1 cellular context compared by ENCODE assay signal in the genomic region with DNA sequence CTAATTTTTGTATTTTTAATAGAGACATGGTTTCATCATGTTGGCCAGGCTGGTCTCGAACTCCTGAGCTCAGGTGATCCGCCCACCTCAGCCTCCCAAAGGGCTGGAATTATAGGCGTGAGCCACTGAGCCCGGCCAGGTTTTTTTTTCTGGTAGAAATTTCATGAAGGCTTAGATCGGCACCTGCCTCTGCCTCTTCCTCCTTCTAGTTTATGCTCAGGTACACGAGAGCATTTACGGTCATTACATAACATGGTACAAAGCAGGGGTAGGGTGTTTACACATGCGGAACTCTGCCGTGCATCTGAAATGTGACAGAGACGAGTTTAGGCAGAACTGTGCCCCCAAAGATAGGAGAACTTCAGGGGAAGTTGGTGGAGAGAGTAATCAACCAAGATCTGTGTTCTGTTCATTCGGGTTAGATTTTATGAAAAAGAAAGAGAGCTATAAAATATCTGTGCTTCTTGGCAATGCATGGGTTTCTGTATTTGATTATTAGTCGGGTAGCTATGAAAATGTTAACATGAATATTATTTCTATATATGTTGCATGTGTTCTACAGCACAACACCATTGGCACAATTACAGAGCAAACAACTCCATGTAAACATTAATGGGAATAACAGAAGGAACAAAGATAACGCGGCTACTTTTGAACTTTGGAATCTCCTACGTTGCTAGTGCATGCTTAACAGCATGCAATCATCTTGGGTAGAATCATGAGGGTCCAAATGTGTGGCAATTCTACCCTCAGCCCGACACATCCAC.
TF ChIP-seq lines count a peak whose summit lies in the region.

No MANE protein-coding gene starts in this region.

TF ChIP-seq in HepG2, 621 proteins besides CTCF, POLR2A, EP300 and RAD21 (continued from another document and continues in another):
- TF ChIP-seq ZBTB10 (CRISPR knock-in tag; IDR thresholded peaks at IDR 0.05; ENCODE audit: borderline replicate concordance) (no peak), ZBTB46 (CRISPR knock-in tag; IDR thresholded peaks at IDR 0.05; ENCODE audit: borderline replicate concordance) (no peak), ZNF761 (CRISPR knock-in tag; conservative IDR thresholded peaks at IDR 0.05) (no peak), U2AF1 (optimal IDR thresholded peaks at IDR 0.05; ENCODE audit: low read depth, low read length) (no peak), ZNF598 (CRISPR knock-in tag; IDR thresholded peaks at IDR 0.05; ENCODE audit: borderline replicate concordance) (no peak), ELF3 (CRISPR knock-in tag; IDR thresholded peaks at IDR 0.05) (0 out of 2 replicates have a peak, but pooled peaks have one; percentile 11), ZBTB3 (CRISPR knock-in tag; IDR thresholded peaks at IDR 0.05; ENCODE audit: borderline replicate concordance, low read depth) (no peak), STAT6 (CRISPR knock-in tag; IDR thresholded peaks at IDR 0.05; ENCODE audit: borderline replicate concordance) (0 out of 2 replicates have a peak, but pooled peaks have one; percentile 10), PRDM15 (CRISPR knock-in tag; IDR thresholded peaks at IDR 0.05) (no peak), ERF (CRISPR knock-in tag; IDR thresholded peaks at IDR 0.05) (0 out of 2 replicates have a peak, but pooled peaks have one; percentile 24), GATAD2A (CRISPR knock-in tag; IDR thresholded peaks at IDR 0.05) (peak; percentile 57; the same call in 1 of the 2 replicates), NFYC (CRISPR knock-in tag; IDR thresholded peaks at IDR 0.05) (no peak), RFX5 (IDR thresholded peaks at IDR 0.05; ENCODE audit: low read depth, low read length) (no peak), KLF9 (CRISPR knock-in tag; IDR thresholded peaks at IDR 0.05; ENCODE audit: low read depth) (peak; percentile 41; the same call in 1 of the 2 replicates), KMT2A (CRISPR knock-in tag; IDR thresholded peaks at IDR 0.05) (no peak), ZNF614 (CRISPR knock-in tag; IDR thresholded peaks at IDR 0.05; ENCODE audit: borderline replicate concordance) (peak; percentile 89), ZMYM2 (CRISPR knock-in tag; IDR thresholded peaks at IDR 0.05) (no peak), AHDC1 (CRISPR knock-in tag; IDR thresholded peaks at IDR 0.05; ENCODE audit: borderline replicate concordance) (peak; percentile 74; the same call in 1 of the 2 replicates), ZNF615 (CRISPR knock-in tag; IDR thresholded peaks at IDR 0.05; ENCODE audit: borderline replicate concordance) (no peak), ZNF430 (CRISPR knock-in tag; IDR thresholded peaks at IDR 0.05) (no peak), MBD4 (IDR thresholded peaks at IDR 0.05; ENCODE audit: borderline replicate concordance, low read length) (no peak), HNF4G (IDR thresholded peaks at IDR 0.05; ENCODE audit: borderline replicate concordance, low read depth, low read length) (no peak), HNF4G (CRISPR knock-in tag; IDR thresholded peaks at IDR 0.05; ENCODE audit: borderline replicate concordance, low read depth) (no peak), ZNF790 (CRISPR knock-in tag; IDR thresholded peaks at IDR 0.05; ENCODE audit: borderline replicate concordance) (no peak), JUN (CRISPR knock-in tag; IDR thresholded peaks at IDR 0.05) (no peak), EEA1 (CRISPR knock-in tag; IDR thresholded peaks at IDR 0.05; ENCODE audit: borderline replicate concordance) (no peak), POGK (CRISPR knock-in tag; conservative IDR thresholded peaks at IDR 0.05) (0 out of 2 replicates have a peak, but pooled peaks have one; percentile 18)
- TF ChIP-seq, protein P1, sequence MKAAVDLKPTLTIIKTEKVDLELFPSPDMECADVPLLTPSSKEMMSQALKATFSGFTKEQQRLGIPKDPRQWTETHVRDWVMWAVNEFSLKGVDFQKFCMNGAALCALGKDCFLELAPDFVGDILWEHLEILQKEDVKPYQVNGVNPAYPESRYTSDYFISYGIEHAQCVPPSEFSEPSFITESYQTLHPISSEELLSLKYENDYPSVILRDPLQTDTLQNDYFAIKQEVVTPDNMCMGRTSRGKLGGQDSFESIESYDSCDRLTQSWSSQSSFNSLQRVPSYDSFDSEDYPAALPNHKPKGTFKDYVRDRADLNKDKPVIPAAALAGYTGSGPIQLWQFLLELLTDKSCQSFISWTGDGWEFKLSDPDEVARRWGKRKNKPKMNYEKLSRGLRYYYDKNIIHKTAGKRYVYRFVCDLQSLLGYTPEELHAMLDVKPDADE (CRISPR knock-in tag; IDR thresholded peaks at IDR 0.05): no peak
- TF ChIP-seq, protein P2, sequence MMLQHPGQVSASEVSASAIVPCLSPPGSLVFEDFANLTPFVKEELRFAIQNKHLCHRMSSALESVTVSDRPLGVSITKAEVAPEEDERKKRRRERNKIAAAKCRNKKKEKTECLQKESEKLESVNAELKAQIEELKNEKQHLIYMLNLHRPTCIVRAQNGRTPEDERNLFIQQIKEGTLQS (CRISPR knock-in tag; IDR thresholded peaks at IDR 0.05): no peak
